Comparison of ENCODE assay signal across 13 cellular contexts in the genomic region with DNA sequence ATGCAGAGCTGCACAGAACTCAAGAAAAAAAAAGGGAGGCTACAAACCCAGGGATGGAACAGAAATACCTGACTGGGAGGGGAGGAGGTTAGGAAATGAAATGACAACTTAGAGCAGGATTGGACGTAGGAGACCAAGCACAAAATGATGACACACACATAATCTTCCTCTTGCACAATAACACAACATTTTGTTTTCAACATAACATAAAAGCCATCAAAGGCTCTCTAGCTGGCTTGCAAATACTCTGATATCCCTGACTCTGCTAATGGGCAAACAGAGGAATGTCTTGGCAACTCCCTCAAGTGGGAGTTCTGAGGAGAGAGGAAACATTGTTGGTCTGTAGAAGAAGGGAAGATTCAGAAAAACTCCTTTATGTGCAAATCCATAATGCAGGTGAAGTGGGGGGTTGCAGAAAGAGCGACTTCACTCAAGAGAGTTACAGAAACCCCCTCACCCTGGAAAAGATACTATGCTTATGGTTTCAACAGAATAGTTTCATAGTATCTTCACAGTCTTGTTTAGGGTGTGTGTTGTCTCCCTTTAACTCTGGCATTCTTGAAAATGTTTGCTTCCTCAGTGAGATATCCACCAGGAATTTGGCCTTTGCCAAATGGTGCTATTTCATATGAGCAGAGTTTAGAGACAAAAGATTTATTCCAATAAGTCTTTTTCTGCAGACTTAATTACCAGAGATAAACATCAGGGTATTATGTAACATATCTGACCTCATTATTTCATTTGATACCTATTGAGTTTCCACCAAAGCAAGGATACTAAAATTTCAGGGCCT. TPM values are rescaled to one million over a fixed set of nuclear protein-coding genes. Genes with fewer than 3 reads are reported as not detected.
DNase-seq lines count a peak whose midpoint lies in the region; ATAC-seq and TF ChIP-seq lines count a peak whose summit lies in the region.
"Had no signal": no experiment of that assay in that cellular context is flagged by ENCODE, and none has a peak within 500 bp of the region (broad histone marks: within the 10 kb centered on the region; RNA-seq: fewer than 3 reads in every experiment).

No MANE protein-coding gene starts in this region.

- no peak overlapping the region for H3K4me3 Mint-ChIP-seq in stimulated activated naive CD8-positive, alpha-beta T cell treated with anti-CD3 and anti-CD28 coated beads, Interleukin-15, amount 100 ng/mL, for 72 hours

- intact Hi-C loops in gastrocnemius medialis (cut with DNase I; ENCODE audit: low total_unique reads) = no loop called here
- intact Hi-C loops in dorsolateral prefrontal cortex (cut with DNase I) = no loop called here

- H3K4me1 ChIP-seq in gastrocnemius medialis = peaks cover 0 to 21% of the 10 kb centered on the region in 2 donors

- H3K36me3 ChIP-seq in gastrocnemius medialis = no peaks in the 10 kb centered on the region
- H3K36me3 ChIP-seq: WERI-Rb-1 had no signal

- no peaks in the 10 kb centered on the region for H3K27me3 Mint-ChIP-seq in stimulated activated naive CD8-positive, alpha-beta T cell treated with anti-CD3 and anti-CD28 coated beads, Interleukin-15, amount 100 ng/mL, for 72 hours

- DNase-seq in ELR (ENCODE audit: low read depth) = peak; percentile 57
- peak; percentile 67 for DNase-seq in fibroblast of peridontal ligament (ENCODE audit: extremely low read depth)
- DNase-seq in gastrocnemius medialis = no peak
- no peak for DNase-seq in NCI-H446 (lab: John Stamatoyannopoulos, UW)
- no peak for DNase-seq in stimulated activated naive CD8-positive, alpha-beta T cell treated with anti-CD3 and anti-CD28 coated beads, Interleukin-15, amount 100 ng/mL, for 72 hours
- DNase-seq in dorsolateral prefrontal cortex = no peak
- DNase-seq: activated T-cell treated with anti-CD3 and anti-CD28 coated beads for 4 hours, DMS153, NCI-H446 treated with DMSO at 0.1 percent for 48 hours, WERI-Rb-1 had no signal

- H3K4me3 ChIP-seq in gastrocnemius medialis (no peak overlapping the region), dorsolateral prefrontal cortex (no peak overlapping the region)

- H3K27me3 ChIP-seq in gastrocnemius medialis = no peaks in the 10 kb centered on the region
- H3K27me3 ChIP-seq in dorsolateral prefrontal cortex = no peaks in the 10 kb centered on the region

- no peak overlapping the region for H3K27ac Mint-ChIP-seq in stimulated activated naive CD8-positive, alpha-beta T cell treated with anti-CD3 and anti-CD28 coated beads, Interleukin-15, amount 100 ng/mL, for 72 hours

- TF ChIP-seq POLR2A in gastrocnemius medialis (IDR thresholded peaks at IDR 0.05) = no peak

- in situ Hi-C loops in gastrocnemius medialis (cut with MboI; ENCODE audit: low sequenced_read_pairs in 4 of 4) = no loop called here

- H3K27ac ChIP-seq in gastrocnemius medialis (peak overlapping the region in 1 of 4 donors; percentile 12), dorsolateral prefrontal cortex (peak overlapping the region in 1 of 59 donors; percentile 11)
- H3K27ac ChIP-seq: RWPE1, WERI-Rb-1 had no signal

- no peak for TF ChIP-seq CTCF in gastrocnemius medialis (IDR thresholded peaks at IDR 0.05 in 4 of 5, conservative IDR thresholded peaks at IDR 0.05 in 1 of 5)
- no peak for TF ChIP-seq CTCF in dorsolateral prefrontal cortex (IDR thresholded peaks at IDR 0.05 in 54 of 56, conservative IDR thresholded peaks at IDR 0.05 in 2 of 56; ENCODE audit: low read depth in 1 of 56, partially characterized antibody in 56 of 56)

- no peaks in the 10 kb centered on the region for H3K9me3 Mint-ChIP-seq in stimulated activated naive CD8-positive, alpha-beta T cell treated with anti-CD3 and anti-CD28 coated beads, Interleukin-15, amount 100 ng/mL, for 72 hours

- no peaks in the 10 kb centered on the region for H3K9me3 ChIP-seq in gastrocnemius medialis

- H3K4me1 Mint-ChIP-seq in stimulated activated naive CD8-positive, alpha-beta T cell treated with anti-CD3 and anti-CD28 coated beads, Interleukin-15, amount 100 ng/mL, for 72 hours = peaks cover 14% of the 10 kb centered on the region

- ATAC-seq in SK-N-SH treated with all-trans-retinoic acid at 6 μM for 48 hours (peak; percentile 76), gastrocnemius medialis (peak; percentile 18 to 27), HG02588 (IDR thresholded peaks at IDR 0.05; ENCODE audit: unreplicated experiment) (no peak)
- no peak for ATAC-seq in stimulated activated naive CD8-positive, alpha-beta T cell treated with anti-CD3 and anti-CD28 coated beads, Interleukin-15, amount 100 ng/mL, for 72 hours

TF ChIP-seq in SK-N-SH treated with all-trans-retinoic acid at 6 μM for 48 hours, 23 proteins besides CTCF, POLR2A, EP300 and RAD21:
- TF ChIP-seq ZFP30 (CRISPR knock-in tag; IDR thresholded peaks at IDR 0.05) = no peak
- TF ChIP-seq ISL1 (CRISPR knock-in tag; IDR thresholded peaks at IDR 0.05) = 0 out of 2 replicates have a peak, but pooled peaks have one; percentile 13
TF ChIP-seq in SK-N-SH treated with all-trans-retinoic acid at 6 μM for 48 hours: peak in this region for 1.

RNA-seq across cellular contexts. Expression of a gene that starts 43.8 kb away (rescaled TPM):
- 10 to 100 TPM; 19.8 to 51.9 (median 28.8) TPM for total RNA-seq in gastrocnemius medialis
- 10 to 100 TPM in 2 of 120 experiments, 1 to 10 TPM in 112, under 1 TPM in 6; 0.43 to 16.5 (median 2.3) TPM for total RNA-seq in dorsolateral prefrontal cortex

RNA-seq across cellular contexts. Expression of a gene that starts 57.1 kb away (rescaled TPM):
- total RNA-seq in gastrocnemius medialis (10 to 100 TPM; 14.7 to 30.1 (median 22.1) TPM), dorsolateral prefrontal cortex (10 to 100 TPM; 29.3 to 61.7 (median 41.7) TPM)

RNA-seq across cellular contexts. Expression of a gene that starts 57.2 kb away (rescaled TPM):
- 10 to 100 TPM; 15.1 to 22.9 (median 18.6) TPM for total RNA-seq in gastrocnemius medialis
- total RNA-seq in dorsolateral prefrontal cortex = 10 to 100 TPM; 18.0 to 37.6 (median 25.6) TPM

Comparison
In these comparisons a context has a peak if more than half of its experiments do, and no peak if none do; other contexts are left out.
1. DNase-seq: peak in ELR (single experiment) and fibroblast of peridontal ligament (single experiment); none in gastrocnemius medialis (0 of 2), NCI-H446 (0 of 2), stimulated activated naive CD8-positive, alpha-beta T cell treated with anti-CD3 and anti-CD28 coated beads, Interleukin-15, amount 100 ng/mL, for 72 hours (0 of 2) and dorsolateral prefrontal cortex (0 of 10).
2. ATAC-seq: peak in SK-N-SH treated with all-trans-retinoic acid at 6 μM for 48 hours (single experiment) and gastrocnemius medialis (2 of 2); none in stimulated activated naive CD8-positive, alpha-beta T cell treated with anti-CD3 and anti-CD28 coated beads, Interleukin-15, amount 100 ng/mL, for 72 hours (single experiment) and HG02588 (single experiment).